Comparison of ENCODE assay signal across 8 cellular contexts in genomic region chr19:32613008-32613407, GRCh38.
"Had no signal": no experiment of that assay in that cellular context is flagged by ENCODE, and none has a peak within 500 bp of the region (broad histone marks: within the 10 kb centered on the region; RNA-seq: fewer than 3 reads in every experiment).

No MANE protein-coding gene starts in this region.

- H3K4me3 ChIP-seq: GM12878 had no signal

- FAIRE-seq: G401.6, GM12878, GM12891, GM12892, GM18507, GM19239 had no signal

- DNase-seq: GDM1, GF-D8 had no signal

- ATAC-seq: GM12878 had no signal
